18 cellular contexts compared by ENCODE assay signal in the genomic region with DNA sequence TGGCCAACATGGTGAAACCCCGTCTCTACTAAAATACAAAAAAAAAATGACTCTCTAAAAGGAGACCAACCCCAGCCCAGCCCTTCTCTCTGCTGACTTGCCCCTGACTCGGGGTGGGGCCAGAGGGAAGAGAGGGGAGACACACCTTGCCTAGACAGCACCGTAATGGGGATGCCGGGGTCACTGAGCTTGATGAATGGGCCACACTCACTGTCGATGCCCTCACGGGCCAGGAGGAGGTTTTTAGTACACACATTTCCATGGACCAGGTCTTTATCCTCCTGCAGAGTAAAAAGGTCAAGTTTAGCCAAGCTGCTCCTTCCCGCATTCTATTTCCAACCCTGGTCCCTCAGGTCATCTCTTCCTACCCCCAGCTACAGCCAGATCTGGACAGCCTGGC.
"Had no signal": no experiment of that assay in that cellular context is flagged by ENCODE, and none has a peak within 500 bp of the region (broad histone marks: within the 10 kb centered on the region; RNA-seq: fewer than 3 reads in every experiment).

No MANE protein-coding gene starts in this region.

- H3K27ac ChIP-seq: adrenal gland, breast epithelium, esophagus squamous epithelium, tibial nerve, vagina, VCaP had no signal

- DNase-seq: activated CD4-positive, alpha-beta T cell treated with anti-CD3 and anti-CD28 coated beads, Interleukin-2, amount 50 U/mL, for 4 hours; activated effector memory CD4-positive, alpha-beta T cell treated with Interleukin-2 at 50 U/mL for 16 hours; activated T-cell treated with anti-CD3 and anti-CD28 coated beads, Interleukin-2, amount 50 U/mL, for 1 hour; adrenal gland; cerebellar nuclear complex; effector CD4-positive, alpha-beta T cell; esophagus squamous epithelium; mesendoderm; nephron progenitor cell; nucleus accumbens; spleen; stimulated activated CD4-positive, alpha-beta T cell treated with anti-CD3 and anti-CD28 coated beads, Interleukin-4, amount 100 ng/mL, for 4 hours; stimulated activated naive CD4-positive, alpha-beta T cell treated with Interleukin-2 at 50 U/mL for 16 hours; T-helper 2 cell had no signal

- H3K9me3 ChIP-seq: adrenal gland, breast epithelium, esophagus squamous epithelium, spleen, tibial nerve, vagina had no signal

- H3K4me3 Mint-ChIP-seq: nephron progenitor cell had no signal

- H3K27me3 ChIP-seq: adrenal gland, breast epithelium, esophagus squamous epithelium, spleen, tibial nerve, vagina had no signal

- H3K9me3 Mint-ChIP-seq: nephron progenitor cell had no signal

- H3K27ac Mint-ChIP-seq: nephron progenitor cell had no signal
